ENCODE assay signal across 10 cellular contexts in genomic region chr6:15066433-15067337, GRCh38.
DNase-seq lines count a peak whose midpoint lies in the region; ATAC-seq, FAIRE-seq and TF ChIP-seq lines count a peak whose summit lies in the region.
"Had no signal": no experiment of that assay in that cellular context is flagged by ENCODE, and none has a peak within 500 bp of the region (broad histone marks: within the 10 kb centered on the region; RNA-seq: fewer than 3 reads in every experiment).

No MANE protein-coding gene starts in this region.

- H3K9me2 ChIP-seq in MM.1S (replicated peaks; ENCODE audit: insufficient read depth, low read length) = no peaks in the 10 kb centered on the region

- H3K9me3 ChIP-seq in breast epithelium = no peaks in the 10 kb centered on the region
- H3K9me3 ChIP-seq in suprapubic skin = no peaks in the 10 kb centered on the region
- H3K9me3 ChIP-seq in MM.1S (replicated peaks; ENCODE audit: insufficient read depth, low read length) = no peaks in the 10 kb centered on the region

- H3K4me3 ChIP-seq in breast epithelium (peak overlapping the region in 1 of 3 donors; percentile 4), suprapubic skin (no peak overlapping the region), MM.1S (ENCODE audit: low read length) (no peak overlapping the region)

- no peak overlapping the region for H2AFZ ChIP-seq in MM.1S (ENCODE audit: low read length)

- H3K4me2 ChIP-seq in MM.1S (ENCODE audit: low read depth, low read length) = no peak overlapping the region

- TF ChIP-seq POLR2A in breast epithelium (IDR thresholded peaks at IDR 0.05) (no peak), suprapubic skin (IDR thresholded peaks at IDR 0.05) (no peak)

- no peak for TF ChIP-seq EP300 in suprapubic skin (IDR thresholded peaks at IDR 0.05)

- ATAC-seq in GM19452 (IDR thresholded peaks at IDR 0.05; ENCODE audit: unreplicated experiment) (no peak), GM18498 (IDR thresholded peaks at IDR 0.05; ENCODE audit: unreplicated experiment) (no peak)

- DNase-seq in HTR-8/SVneo (ENCODE audit: insufficient read length, low spot score) (peak; percentile 68), breast epithelium (ENCODE audit: low spot score in 2 of 2) (peak in 1 of 2 donors; percentile 34), kidney tubule cell (ENCODE audit: low spot score) (peak; percentile 41), suprapubic skin (ENCODE audit: low spot score in 2 of 2) (peak in 1 of 2 donors; percentile 75), NCI-H510A treated with DMSO at 0.1 percent for 48 hours (lab: John Stamatoyannopoulos, UW) (no peak), MM.1S (no peak)
- DNase-seq: activated naive CD8-positive, alpha-beta T cell treated with anti-CD3 and anti-CD28 coated beads, Interleukin-2, amount 10 ng/mL, durations not matched to agents 7 days and 5 days; T-helper 1 cell had no signal

- no peaks in the 10 kb centered on the region for H3K36me3 ChIP-seq in breast epithelium
- no peaks in the 10 kb centered on the region for H3K36me3 ChIP-seq in suprapubic skin
- H3K36me3 ChIP-seq in MM.1S (replicated peaks; ENCODE audit: insufficient read depth, low read length) = no peaks in the 10 kb centered on the region

- H3K27ac ChIP-seq in breast epithelium = peak overlapping the region; percentile 50 to 60
- peak overlapping the region; percentile 36 for H3K27ac ChIP-seq in suprapubic skin
- H3K27ac ChIP-seq in MM.1S (ENCODE audit: low read length) = no peak overlapping the region

- WGBS in suprapubic skin = 54% methylated on average over 19 of the region's 19 CpGs

- no peaks in the 10 kb centered on the region for H3F3A ChIP-seq in MM.1S (ENCODE audit: insufficient read depth, low read length)

- H3K4me1 ChIP-seq in breast epithelium = peaks cover 0 to 4% of the 10 kb centered on the region in 2 donors
- peaks cover 14% of the 10 kb centered on the region for H3K4me1 ChIP-seq in suprapubic skin
- H3K4me1 ChIP-seq in MM.1S (ENCODE audit: low read length) = no peaks in the 10 kb centered on the region

- H4K20me1 ChIP-seq in MM.1S (ENCODE audit: insufficient read depth, low read length) = no peaks in the 10 kb centered on the region

- H3K9ac ChIP-seq in MM.1S (ENCODE audit: low read length) = no peak overlapping the region

- FAIRE-seq in HTR-8/SVneo (lab: Jason Lieb, UNC) = peak; percentile 74

- no peaks in the 10 kb centered on the region for H3K79me2 ChIP-seq in MM.1S (ENCODE audit: low read length)

- TF ChIP-seq CTCF in breast epithelium (IDR thresholded peaks at IDR 0.05) (no peak), suprapubic skin (IDR thresholded peaks at IDR 0.05) (no peak), MM.1S (IDR thresholded peaks at IDR 0.05; ENCODE audit: low read length) (no peak)

- intact Hi-C loops in breast epithelium (cut with DNase I; ENCODE audit: low total_unique reads) = no loop called here

- H3K27me3 ChIP-seq in breast epithelium (no peaks in the 10 kb centered on the region), suprapubic skin (no peaks in the 10 kb centered on the region), MM.1S (replicated peaks; ENCODE audit: insufficient read depth, low read length) (no peaks in the 10 kb centered on the region)

Comparison
In these comparisons a context has a peak if more than half of its experiments do, and no peak if none do; other contexts are left out.
1. DNase-seq: peak in HTR-8/SVneo (single experiment) and kidney tubule cell (single experiment); none in NCI-H510A treated with DMSO at 0.1 percent for 48 hours (single experiment) and MM.1S (single experiment).